Comparison of ENCODE assay signal across 10 cellular contexts in the genomic region with DNA sequence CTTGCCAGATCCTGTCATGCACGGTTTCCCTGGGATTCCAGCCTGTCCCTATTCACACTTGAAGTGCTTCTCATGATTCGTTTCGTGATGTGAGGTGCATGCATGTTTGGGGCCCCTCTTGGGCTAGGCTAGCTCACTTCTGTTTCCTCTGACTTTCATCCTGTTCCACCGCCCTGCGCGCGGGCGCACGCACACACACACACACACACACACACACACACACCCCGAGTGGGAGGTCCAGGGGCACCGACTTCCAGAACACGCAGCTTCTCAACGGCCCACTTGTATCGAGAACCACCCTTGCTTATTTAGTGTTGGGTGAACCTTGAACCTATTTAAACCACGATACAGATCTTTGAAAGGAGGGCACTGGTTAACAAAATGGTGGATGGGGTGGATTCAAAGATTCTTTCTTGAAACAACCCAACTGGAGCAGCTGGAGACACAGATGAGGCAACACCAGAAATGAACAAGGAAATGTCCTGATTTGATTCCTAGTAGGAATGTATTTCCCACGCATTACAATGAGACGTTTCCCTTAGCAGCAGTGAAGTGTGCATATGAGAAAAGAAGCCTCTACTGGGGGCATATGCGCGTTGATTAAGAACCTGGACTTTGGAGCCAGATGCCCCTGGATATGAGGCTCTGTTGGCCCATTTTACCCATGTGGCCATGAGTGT. TPM values are rescaled to one million over a fixed set of nuclear protein-coding genes. Genes with fewer than 3 reads are reported as not detected.
DNase-seq lines count a peak whose midpoint lies in the region; TF ChIP-seq lines count a peak whose summit lies in the region.
"Had no signal": no experiment of that assay in that cellular context is flagged by ENCODE, and none has a peak within 500 bp of the region (broad histone marks: within the 10 kb centered on the region; RNA-seq: fewer than 3 reads in every experiment).

No MANE protein-coding gene starts in this region.

- peak overlapping the region; percentile 39 for H3K27ac Mint-ChIP-seq in dendritic cell treated with granulocyte-macrophage colony-stimulating factor and Interleukin-4, amounts not matched to agents 40 ng/mL and 50 ng/mL, for 4 days

- no TSS peak for BruUV-seq in PC-9 (replicated peaks; lab: Mats Ljungman, UMichigan)

- no peaks in the 10 kb centered on the region for H3K9me3 ChIP-seq in DOHH2 (ENCODE audit: control insufficient read depth, insufficient read depth, low read length)
- H3K9me3 ChIP-seq in PC-9 (ENCODE audit: insufficient read depth, low read depth), result no peaks in the 10 kb centered on the region

- H3K4me1 ChIP-seq in DOHH2 (ENCODE audit: control insufficient read depth, low read length) (peaks cover 100% of the 10 kb centered on the region), PC-9 (replicated peaks; ENCODE audit: insufficient read depth) (peaks cover 23% of the 10 kb centered on the region)

- H3K4me1 Mint-ChIP-seq in dendritic cell treated with granulocyte-macrophage colony-stimulating factor and Interleukin-4, amounts not matched to agents 40 ng/mL and 50 ng/mL, for 4 days (ENCODE audit: low read depth), result peaks cover 77% of the 10 kb centered on the region

- H3K4me2 ChIP-seq in DOHH2 (ENCODE audit: low read length), result peak overlapping the region; percentile 94
- no peak overlapping the region for H3K4me2 ChIP-seq in PC-9

- H3K4me3 Mint-ChIP-seq in dendritic cell treated with granulocyte-macrophage colony-stimulating factor and Interleukin-4, amounts not matched to agents 40 ng/mL and 50 ng/mL, for 4 days, result no peak overlapping the region

- H3F3A ChIP-seq in DOHH2 (ENCODE audit: control insufficient read depth, insufficient read depth), result peaks cover 69% of the 10 kb centered on the region
- peaks cover 45% of the 10 kb centered on the region for H3F3A ChIP-seq in PC-9 (ENCODE audit: insufficient read depth, low read depth)

- no peak for TF ChIP-seq CTCF in DOHH2 (IDR thresholded peaks at IDR 0.05; ENCODE audit: low read depth, low read length, poor library complexity, severe bottlenecking)
- no peak for TF ChIP-seq CTCF in PC-9 (conservative IDR thresholded peaks at IDR 0.05)

- H3K79me2 ChIP-seq in DOHH2 (ENCODE audit: control insufficient read depth, low read length) (peaks cover 44% of the 10 kb centered on the region), PC-9 (ENCODE audit: low read depth) (peaks cover 82% of the 10 kb centered on the region)

- no peaks in the 10 kb centered on the region for H3K27me3 Mint-ChIP-seq in dendritic cell treated with granulocyte-macrophage colony-stimulating factor and Interleukin-4, amounts not matched to agents 40 ng/mL and 50 ng/mL, for 4 days

- H3K36me3 ChIP-seq in DOHH2 (ENCODE audit: control insufficient read depth, low read length) (no peaks in the 10 kb centered on the region; the same call in 1 of the 2 replicates), PC-9 (ENCODE audit: low read depth) (peaks cover 9% of the 10 kb centered on the region)

- DNase-seq in activated CD4-positive, alpha-beta T cell treated with anti-CD3 and anti-CD28 coated beads for 4 hours, result peak; percentile 55 to 57
- peak; percentile 42 for DNase-seq in stimulated activated CD4-positive, alpha-beta T cell treated with anti-CD3 and anti-CD28 coated beads, Interleukin-12 subunit alpha, Interleukin-12 subunit beta, amount 100 ng/mL, for 4 hours
- DNase-seq in SW 1271 (lab: John Stamatoyannopoulos, UW) (no peak), SHP77 treated with DMSO at 0.1 percent for 48 hours (lab: John Stamatoyannopoulos, UW) (no peak), PC-9 (no peak), NK-92 (lab: John Stamatoyannopoulos, UW; ENCODE audit: unreplicated experiment) (no peak)
- DNase-seq: amniotic stem cell, hippocampal formation had no signal

- H3K9me2 ChIP-seq in DOHH2 (replicated peaks; ENCODE audit: control insufficient read depth, low read length) (no peaks in the 10 kb centered on the region), PC-9 (ENCODE audit: insufficient read depth) (no peaks in the 10 kb centered on the region)

- H3K27me3 ChIP-seq in DOHH2 (ENCODE audit: control insufficient read depth, low read length), result 0 out of 2 replicates have a peak, but pooled peaks cover 3% of the 10 kb centered on the region
- H3K27me3 ChIP-seq in PC-9 (ENCODE audit: insufficient read depth, low read depth), result no peaks in the 10 kb centered on the region

- H4K20me1 ChIP-seq in DOHH2 (ENCODE audit: control insufficient read depth, insufficient read depth, low read depth, low read length), result no peaks in the 10 kb centered on the region
- H4K20me1 ChIP-seq in PC-9 (ENCODE audit: insufficient read depth), result no peaks in the 10 kb centered on the region; the same call in 1 of the 2 replicates

- POLR2A ChIA-PET in PC-9 (lab: Charles Lee; ENCODE audit: unreplicated experiment), result no interaction called here

- H3K4me3 ChIP-seq in DOHH2 (ENCODE audit: low read length) (peak overlapping the region; percentile 70), PC-9 (no peak overlapping the region)

- no peaks in the 10 kb centered on the region for H3K9me3 Mint-ChIP-seq in dendritic cell treated with granulocyte-macrophage colony-stimulating factor and Interleukin-4, amounts not matched to agents 40 ng/mL and 50 ng/mL, for 4 days

- intact Hi-C loops in dendritic cell treated with granulocyte-macrophage colony-stimulating factor and Interleukin-4, amounts not matched to agents 40 ng/mL and 50 ng/mL, for 4 days (cut with micrococcal nuclease), result loop anchor here (5.0 to 10.0 kb wide), 2 partner anchors 86 to 193 kb away; no protein-coding TSS in a partner anchor
- intact Hi-C loops in PC-9 (cut with micrococcal nuclease; ENCODE audit: unreplicated experiment), result no loop called here

- H3K27ac ChIP-seq in DOHH2 (ENCODE audit: low read depth, low read length) (peak overlapping the region; percentile 90), PC-9 (no peak overlapping the region)

- CTCF ChIA-PET in PC-9 (lab: Charles Lee), result no interaction called here

- no peak overlapping the region for H2AFZ ChIP-seq in PC-9

- peaks cover 18% of the 10 kb centered on the region for H3K36me3 Mint-ChIP-seq in dendritic cell treated with granulocyte-macrophage colony-stimulating factor and Interleukin-4, amounts not matched to agents 40 ng/mL and 50 ng/mL, for 4 days (ENCODE audit: low read depth)

RNA-seq across cellular contexts. Expression of a gene that starts 16.3 kb away (rescaled TPM):
- total RNA-seq in PC-9 (2021), result 48.0 and 52.3 TPM in 2 replicates

Comparison
In these comparisons a context has a peak if more than half of its experiments do, and no peak if none do; other contexts are left out.
1. DNase-seq: peak in activated CD4-positive, alpha-beta T cell treated with anti-CD3 and anti-CD28 coated beads for 4 hours (2 of 2) and stimulated activated CD4-positive, alpha-beta T cell treated with anti-CD3 and anti-CD28 coated beads, Interleukin-12 subunit alpha, Interleukin-12 subunit beta, amount 100 ng/mL, for 4 hours (single experiment); none in SW 1271 (0 of 2), SHP77 treated with DMSO at 0.1 percent for 48 hours (single experiment), PC-9 (0 of 2) and NK-92 (single experiment).